In genomic region chr5:6708814-6709213, GRCh38 we compare ENCODE assay signal across 23 cellular contexts. TPM values are rescaled to one million over a fixed set of nuclear protein-coding genes. Genes with fewer than 3 reads are reported as not detected.
DNase-seq lines count a peak whose midpoint lies in the region; ATAC-seq and TF ChIP-seq lines count a peak whose summit lies in the region.
"Had no signal": no experiment of that assay in that cellular context is flagged by ENCODE, and none has a peak within 500 bp of the region (broad histone marks: within the 10 kb centered on the region; RNA-seq: fewer than 3 reads in every experiment).

No MANE protein-coding gene starts in this region.

- peaks cover 17% of the 10 kb centered on the region for H3K4me1 Mint-ChIP-seq in activated CD4-positive, alpha-beta T cell treated with anti-CD3 and anti-CD28 coated beads for 36 hours
- H3K4me1 Mint-ChIP-seq in chondrocyte (ENCODE audit: low read depth), result peaks cover 46% of the 10 kb centered on the region

- H3K27me3 ChIP-seq in dorsolateral prefrontal cortex, result no peaks in the 10 kb centered on the region
- H3K27me3 ChIP-seq: body of pancreas, hepatocyte, spleen, tibial nerve had no signal

- no peak for DNase-seq in activated CD4-positive, alpha-beta T cell treated with anti-CD3 and anti-CD28 coated beads for 36 hours
- DNase-seq in activated CD4-positive, alpha-beta T cell treated with anti-CD3 and anti-CD28 coated beads, Interleukin-2, amount 50 U/mL, for 4 hours, result no peak
- DNase-seq in HK-2 (ENCODE audit: unreplicated experiment), result peak; percentile 36
- DNase-seq in SK-N-DZ (ENCODE audit: low spot score), result peak; percentile 56
- peak; percentile 50 for DNase-seq in renal cortical epithelial cell (ENCODE audit: low read depth)
- DNase-seq in NCI-H187 treated with DMSO at 0.1 percent for 48 hours (lab: John Stamatoyannopoulos, UW), result no peak
- no peak for DNase-seq in dorsolateral prefrontal cortex
- no peak for DNase-seq in chondrocyte (ENCODE audit: low spot score)
- DNase-seq: activated CD4-positive, alpha-beta memory T cell treated with anti-CD3 and anti-CD28 coated beads, Interleukin-2, amount 10 ng/mL, durations not matched to agents 7 days and 5 days; activated gamma-delta T cell; body of pancreas; COR-L47; effector memory CD4-positive, alpha-beta T cell; IMR-90; NCI-H1436; nucleus accumbens; spleen; stimulated activated CD4-positive, alpha-beta T cell treated with anti-CD3 and anti-CD28 coated beads, Interleukin-4, amount 100 ng/mL, for 4 hours; stimulated activated naive CD8-positive, alpha-beta T cell treated with anti-CD3 and anti-CD28 coated beads, Interleukin-15, amount 100 ng/mL, for 72 hours had no signal

- intact Hi-C loops in activated CD4-positive, alpha-beta T cell treated with anti-CD3 and anti-CD28 coated beads for 36 hours (cut with DNase I, micrococcal nuclease), result no loop called here
- intact Hi-C loops in dorsolateral prefrontal cortex (cut with DNase I), result no loop called here

- H3K27me3 Mint-ChIP-seq in activated CD4-positive, alpha-beta T cell treated with anti-CD3 and anti-CD28 coated beads for 36 hours, result no peaks in the 10 kb centered on the region
- H3K27me3 Mint-ChIP-seq in chondrocyte (ENCODE audit: low read depth), result no peaks in the 10 kb centered on the region

- H3K9me3 Mint-ChIP-seq in activated CD4-positive, alpha-beta T cell treated with anti-CD3 and anti-CD28 coated beads for 36 hours (ENCODE audit: low read depth), result no peaks in the 10 kb centered on the region
- no peaks in the 10 kb centered on the region for H3K9me3 Mint-ChIP-seq in chondrocyte (ENCODE audit: low read depth)
- H3K9me3 Mint-ChIP-seq: activated CD4-positive, alpha-beta memory T cell treated with anti-CD3 and anti-CD28 coated beads, Interleukin-2, amount 10 ng/mL, durations not matched to agents 7 days and 5 days; stimulated activated naive CD8-positive, alpha-beta T cell treated with anti-CD3 and anti-CD28 coated beads, Interleukin-15, amount 100 ng/mL, for 72 hours had no signal

- no peak overlapping the region for H3K4me3 Mint-ChIP-seq in activated CD4-positive, alpha-beta T cell treated with anti-CD3 and anti-CD28 coated beads for 36 hours
- H3K4me3 Mint-ChIP-seq in chondrocyte (ENCODE audit: unreplicated experiment), result no peak overlapping the region
- H3K4me3 Mint-ChIP-seq: activated CD4-positive, alpha-beta memory T cell treated with anti-CD3 and anti-CD28 coated beads, Interleukin-2, amount 10 ng/mL, durations not matched to agents 7 days and 5 days; stimulated activated naive CD8-positive, alpha-beta T cell treated with anti-CD3 and anti-CD28 coated beads, Interleukin-15, amount 100 ng/mL, for 72 hours had no signal

- POLR2A ChIA-PET in activated CD4-positive, alpha-beta T cell treated with anti-CD3 and anti-CD28 coated beads for 36 hours (lab: Charles Lee), result interaction anchor here (0.5 kb wide), 1 partner anchor 15 kb away, joined by 3 read pairs; no protein-coding TSS in a partner anchor

- H3K4me3 ChIP-seq in dorsolateral prefrontal cortex, result no peak overlapping the region
- H3K4me3 ChIP-seq: A549, body of pancreas, hepatocyte, SK-N-MC, spleen, tibial nerve had no signal

- no peaks in the 10 kb centered on the region for H3K36me3 Mint-ChIP-seq in activated CD4-positive, alpha-beta T cell treated with anti-CD3 and anti-CD28 coated beads for 36 hours (ENCODE audit: low read depth)
- H3K36me3 Mint-ChIP-seq in chondrocyte (ENCODE audit: low read depth), result no peaks in the 10 kb centered on the region

- TF ChIP-seq CTCF in dorsolateral prefrontal cortex (IDR thresholded peaks at IDR 0.05 in 54 of 56, conservative IDR thresholded peaks at IDR 0.05 in 2 of 56; ENCODE audit: low read depth in 1 of 56, partially characterized antibody in 56 of 56), result no peak
- no peak for TF ChIP-seq CTCF in chondrocyte (IDR thresholded peaks at IDR 0.05)

- ATAC-seq in activated CD4-positive, alpha-beta T cell treated with anti-CD3 and anti-CD28 coated beads for 36 hours, result no peak
- ATAC-seq: A549; body of pancreas; stimulated activated naive CD8-positive, alpha-beta T cell treated with anti-CD3 and anti-CD28 coated beads, Interleukin-15, amount 100 ng/mL, for 72 hours had no signal

- CTCF ChIA-PET in activated CD4-positive, alpha-beta T cell treated with anti-CD3 and anti-CD28 coated beads for 36 hours (lab: Charles Lee), result no interaction called here

- H3K27ac ChIP-seq in dorsolateral prefrontal cortex, result no peak overlapping the region
- H3K27ac ChIP-seq: A549, body of pancreas, hepatocyte, SK-N-MC, spleen, tibial nerve had no signal

- peak overlapping the region; percentile 12 for H3K27ac Mint-ChIP-seq in activated CD4-positive, alpha-beta T cell treated with anti-CD3 and anti-CD28 coated beads for 36 hours
- H3K27ac Mint-ChIP-seq in chondrocyte (ENCODE audit: unreplicated experiment), result no peak overlapping the region
- H3K27ac Mint-ChIP-seq: activated CD4-positive, alpha-beta memory T cell treated with anti-CD3 and anti-CD28 coated beads, Interleukin-2, amount 10 ng/mL, durations not matched to agents 7 days and 5 days; stimulated activated naive CD8-positive, alpha-beta T cell treated with anti-CD3 and anti-CD28 coated beads, Interleukin-15, amount 100 ng/mL, for 72 hours had no signal

RNA-seq across cellular contexts. Expression of gene TENT4A, which starts 4.4 kb away (rescaled TPM):
- total RNA-seq in activated CD4-positive, alpha-beta T cell treated with anti-CD3 and anti-CD28 coated beads for 36 hours, result 10 to 100 TPM; 29.2 to 33.3 TPM
- polyA plus RNA-seq in SK-N-DZ (2014; cell fraction: cytosol; rRNA removed), result 11.5 and 16.6 TPM in 2 replicates
- 57.7 and 92.4 TPM in 2 replicates for polyA plus RNA-seq in SK-N-DZ (2014; cell fraction: nucleus; rRNA removed)
- total RNA-seq in renal cortical epithelial cell (5.7 and 13.8 TPM in 2 replicates), dorsolateral prefrontal cortex (10 to 100 TPM; 22.3 to 43.3 (median 32.9) TPM), chondrocyte (21.5 to 28.2 TPM (median 21.7 TPM) in 3 replicates)

Comparison
In these comparisons a context has a peak if more than half of its experiments do, and no peak if none do; other contexts are left out.
1. DNase-seq: peak in HK-2 (single experiment), SK-N-DZ (single experiment) and renal cortical epithelial cell (single experiment); none in activated CD4-positive, alpha-beta T cell treated with anti-CD3 and anti-CD28 coated beads for 36 hours (single experiment), activated CD4-positive, alpha-beta T cell treated with anti-CD3 and anti-CD28 coated beads, Interleukin-2, amount 50 U/mL, for 4 hours (0 of 2), NCI-H187 treated with DMSO at 0.1 percent for 48 hours (single experiment), dorsolateral prefrontal cortex (0 of 10) and chondrocyte (single experiment).